Comparison of ENCODE assay signal across 9 cellular contexts in genomic region chr19:49074869-49075268, GRCh38. TPM values are rescaled to one million over a fixed set of nuclear protein-coding genes. Genes with fewer than 3 reads are reported as not detected.
DNase-seq lines count a peak whose midpoint lies in the region; ATAC-seq and TF ChIP-seq lines count a peak whose summit lies in the region.
"Not testable (repeated sequence)": the region's sequence is repeated elsewhere in the genome, so short reads cannot be mapped to it uniquely, and the experiment has no call there.
"Had no signal": no experiment of that assay in that cellular context is flagged by ENCODE, and none has a peak within 500 bp of the region (broad histone marks: within the 10 kb centered on the region; RNA-seq: fewer than 3 reads in every experiment).

No MANE protein-coding gene starts in this region.

- H3K4me1 ChIP-seq in adrenal gland (replicated peaks in 1 of 2), result not testable (repeated sequence)

- intact Hi-C loops in adrenal gland (cut with DNase I), result loop anchor here in 1 of 2 donors (5.0 to 10.0 kb wide), 2 partner anchors 82 to 140 kb away; partner anchors contain the start of genes HRC and TRPM4

- not testable (repeated sequence) for H3K36me3 ChIP-seq in adrenal gland (replicated peaks in 1 of 2)

- not testable (repeated sequence) for DNase-seq in AG04450 (ENCODE audit: low read depth, low spot score)
- DNase-seq in NCI-H1092 (lab: John Stamatoyannopoulos, UW) (peak; percentile 20), RKO (ENCODE audit: low spot score) (peak; percentile 61), adrenal gland (peak; percentile 63 to 90 (median 83)), fibroblast of gingiva (ENCODE audit: low read depth) (peak; percentile 59), left lobe of liver (ENCODE audit: low spot score) (peak; percentile 81), retina (peak; percentile 63)

- peak; percentile 64 for TF ChIP-seq CTCF in AG04450 (IDR thresholded peaks at IDR 0.05; ENCODE audit: low read depth, low read length)
- TF ChIP-seq CTCF in GM12872 (IDR thresholded peaks at IDR 0.05; ENCODE audit: insufficient read depth, low read depth, low read length), result peak; percentile 66
- TF ChIP-seq CTCF in adrenal gland (IDR thresholded peaks at IDR 0.05), result peak; percentile 48 to 86 (median 78)

- WGBS in adrenal gland, 4 donors, result 14 to 40% (median 15%) methylated on average over 2 to 9 of the region's 9 CpGs

- H3K27ac ChIP-seq in AG04450 (ENCODE audit: low read depth, low read length); adrenal gland: not testable (repeated sequence)

- peaks cover 19% of the 10 kb centered on the region for H3K27me3 ChIP-seq in AG04450 (ENCODE audit: control insufficient read depth, insufficient read depth, low read length)
- peaks cover 43% of the 10 kb centered on the region for H3K27me3 ChIP-seq in adrenal gland

- CTCF ChIA-PET in AG04450 (lab: Charles Lee), result interaction anchor here (0.7 to 2.1 kb wide), 3 partner anchors 8 to 151 kb away, joined by 3 to 27 read pairs (median 9); no protein-coding TSS in a partner anchor

- peak; percentile 64 for ATAC-seq in left lobe of liver

- POLR2A ChIA-PET in AG04450 (lab: Yijun Ruan, JAX), result not testable (repeated sequence)

- not testable (repeated sequence) for H3K4me3 ChIP-seq in AG04450 (ENCODE audit: low read depth, low read length); adrenal gland

- peaks cover 20% of the 10 kb centered on the region for H3K9me3 ChIP-seq in AG04450 (ENCODE audit: control insufficient read depth, insufficient read depth, low read length)
- H3K9me3 ChIP-seq in adrenal gland (replicated peaks in 1 of 3), result not testable (repeated sequence)

- not testable (repeated sequence) for TF ChIP-seq POLR2A in adrenal gland (IDR thresholded peaks at IDR 0.05)

RNA-seq across cellular contexts. Expression of gene KCNA7, which starts 2.4 kb away (rescaled TPM):
- polyA plus RNA-seq in AG04450 (2011; rRNA removed) (not detected in 2 replicates), adrenal gland (not detected)
- polyA minus RNA-seq in AG04450 (2011; rRNA and poly(A)+ RNA removed), result not detected in 2 replicates
- total RNA-seq in adrenal gland (not detected), left lobe of liver (not detected)

RNA-seq across cellular contexts. Expression of gene NTF4, which starts 10.3 kb away (rescaled TPM):
- 0.09 and 0.30 TPM in 2 replicates for polyA plus RNA-seq in AG04450 (2011; rRNA removed)
- polyA minus RNA-seq in AG04450 (2011; rRNA and poly(A)+ RNA removed), result not detected in 2 replicates
- not detected for total RNA-seq in adrenal gland
- not detected for polyA plus RNA-seq in adrenal gland
- total RNA-seq in left lobe of liver, result not detected
- total RNA-seq: T-helper 1 cell treated with Interleukin-12 subunit alpha and Interleukin-12 subunit beta and Interleukin-4 antibody, amounts not matched to agents 30 ng/mL and 1 ng/mL, for 36 hours had no signal

RNA-seq across cellular contexts. Expression of gene SNRNP70, which starts 10.4 kb away (rescaled TPM):
- polyA plus RNA-seq in AG04450 (2011; rRNA removed) (117 and 149 TPM in 2 replicates), adrenal gland (1,000 to 10,000 TPM in 1 of 3 donors, 100 to 1,000 TPM in 2; 114 to 1,255 (median 535) TPM)
- polyA minus RNA-seq in AG04450 (2011; rRNA and poly(A)+ RNA removed), result 48.9 and 53.2 TPM in 2 replicates
- total RNA-seq in adrenal gland (100 to 1,000 TPM; 109 to 443 (median 233) TPM), left lobe of liver (170 TPM)

RNA-seq across cellular contexts. Expression of gene CGB7, which starts 17.3 kb away (rescaled TPM):
- polyA plus RNA-seq in AG04450 (2011; rRNA removed) (0.42 and 0.87 TPM in 2 replicates), adrenal gland (under 1 TPM in 2 of 3 donors, not detected in 1; 0.13 to 0.97 TPM)
- 0.30 and 0.37 TPM in 2 replicates for polyA minus RNA-seq in AG04450 (2011; rRNA and poly(A)+ RNA removed)
- total RNA-seq in adrenal gland (under 1 TPM in 2 of 8 donors, not detected in 6; 0.15 to 0.28 TPM), left lobe of liver (not detected)
- total RNA-seq: T-helper 1 cell treated with Interleukin-12 subunit alpha and Interleukin-12 subunit beta and Interleukin-4 antibody, amounts not matched to agents 30 ng/mL and 1 ng/mL, for 36 hours had no signal

RNA-seq across cellular contexts. Expression of gene CGB8, which starts 26.0 kb away (rescaled TPM):
- polyA plus RNA-seq in AG04450 (2011; rRNA removed), result not detected in 2 replicates
- not detected in 2 replicates for polyA minus RNA-seq in AG04450 (2011; rRNA and poly(A)+ RNA removed)
- total RNA-seq in adrenal gland, result not detected
- not detected for polyA plus RNA-seq in adrenal gland
- not detected for total RNA-seq in left lobe of liver
- total RNA-seq: T-helper 1 cell treated with Interleukin-12 subunit alpha and Interleukin-12 subunit beta and Interleukin-4 antibody, amounts not matched to agents 30 ng/mL and 1 ng/mL, for 36 hours had no signal
